In genomic region chr2:85974395-85974794, GRCh38 we compare ENCODE assay signal across 23 cellular contexts.
DNase-seq lines count a peak whose midpoint lies in the region; ATAC-seq, FAIRE-seq and TF ChIP-seq lines count a peak whose summit lies in the region.
"Had no signal": no experiment of that assay in that cellular context is flagged by ENCODE, and none has a peak within 500 bp of the region (broad histone marks: within the 10 kb centered on the region; RNA-seq: fewer than 3 reads in every experiment).

No MANE protein-coding gene starts in this region.

- H3K4me1 Mint-ChIP-seq in osteocyte (ENCODE audit: unreplicated experiment): peaks cover 13% of the 10 kb centered on the region

- FAIRE-seq in bronchial epithelial cell (lab: Jason Lieb, UNC): no peak
- FAIRE-seq: A549, G401.6, H54 had no signal

- TF ChIP-seq CTCF in bronchial epithelial cell (IDR thresholded peaks at IDR 0.05; ENCODE audit: insufficient read depth, low read length, severe bottlenecking) (no peak), fibroblast of pulmonary artery (IDR thresholded peaks at IDR 0.05; ENCODE audit: low read length, missing control alignments) (no peak), osteocyte (IDR thresholded peaks at IDR 0.05) (no peak), upper lobe of right lung (IDR thresholded peaks at IDR 0.05) (no peak), osteoblast (IDR thresholded peaks at IDR 0.05; ENCODE audit: extremely low read depth, low read depth, low read length) (no peak)

- H3K4me1 ChIP-seq in upper lobe of right lung: peaks cover 3% of the 10 kb centered on the region
- no peaks in the 10 kb centered on the region for H3K4me1 ChIP-seq in osteoblast (ENCODE audit: insufficient read depth, low read length)
- H3K4me1 ChIP-seq: Caco-2 had no signal

- H3K9me3 Mint-ChIP-seq in osteocyte (ENCODE audit: unreplicated experiment): peaks cover 5% of the 10 kb centered on the region

- no peaks in the 10 kb centered on the region for H3K79me2 ChIP-seq in osteoblast (ENCODE audit: insufficient read depth, low read length)

- no peak overlapping the region for H3K27ac Mint-ChIP-seq in osteocyte (ENCODE audit: unreplicated experiment)
- H3K27ac Mint-ChIP-seq: CD4-positive, alpha-beta memory T cell had no signal

- H3K27ac ChIP-seq in upper lobe of right lung (no peak overlapping the region), osteoblast (ENCODE audit: low read depth, low read length) (no peak overlapping the region)
- H3K27ac ChIP-seq: A549; BLaER1 treated with 17β-estradiol and CSF1 and Interleukin-3, amounts not matched to agents 10 nM and 100 nM; RWPE1 had no signal

- H3K4me3 Mint-ChIP-seq in osteocyte (ENCODE audit: unreplicated experiment): no peak overlapping the region
- H3K4me3 Mint-ChIP-seq: CD4-positive, alpha-beta memory T cell had no signal

- no peaks in the 10 kb centered on the region for H3K36me3 Mint-ChIP-seq in osteocyte (ENCODE audit: unreplicated experiment)
- H3K36me3 Mint-ChIP-seq: CD4-positive, alpha-beta memory T cell had no signal

- H3K4me3 ChIP-seq in bronchial epithelial cell (ENCODE audit: low read depth, low read length) (no peak overlapping the region), fibroblast of pulmonary artery (replicated peaks; ENCODE audit: low read depth, low read length) (no peak overlapping the region), upper lobe of right lung (no peak overlapping the region), osteoblast (ENCODE audit: insufficient read depth, low read length) (no peak overlapping the region)
- H3K4me3 ChIP-seq: A549; BLaER1 treated with 17β-estradiol and CSF1 and Interleukin-3, amounts not matched to agents 10 nM and 100 nM had no signal

- H4K20me1 ChIP-seq in osteoblast (ENCODE audit: insufficient read depth, low read length): no peaks in the 10 kb centered on the region
- H4K20me1 ChIP-seq: BLaER1 treated with 17β-estradiol and CSF1 and Interleukin-3, amounts not matched to agents 10 nM and 100 nM had no signal

- intact Hi-C loops in upper lobe of right lung (cut with DNase I): no loop called here

- peaks cover 2% of the 10 kb centered on the region for H3K27me3 ChIP-seq in bronchial epithelial cell (ENCODE audit: control insufficient read depth, insufficient read depth, low read length)
- no peaks in the 10 kb centered on the region for H3K27me3 ChIP-seq in upper lobe of right lung
- peaks cover 16% of the 10 kb centered on the region for H3K27me3 ChIP-seq in osteoblast (ENCODE audit: insufficient read depth, low read length)
- H3K27me3 ChIP-seq: BLaER1 treated with 17β-estradiol and CSF1 and Interleukin-3, amounts not matched to agents 10 nM and 100 nM had no signal

- no peaks in the 10 kb centered on the region for H3K9me3 ChIP-seq in upper lobe of right lung
- no peaks in the 10 kb centered on the region for H3K9me3 ChIP-seq in osteoblast (ENCODE audit: low read depth, low read length)

- no peak overlapping the region for H2AFZ ChIP-seq in osteoblast (ENCODE audit: low read length)

- DNase-seq in bronchial epithelial cell (ENCODE audit: low read depth): peak; percentile 5
- DNase-seq in fibroblast of pulmonary artery (ENCODE audit: low read depth): peak; percentile 50
- peak; percentile 25 for DNase-seq in osteocyte (ENCODE audit: extremely low spot score, unreplicated experiment)
- DNase-seq in upper lobe of right lung: peak; percentile 16
- DNase-seq in COLO829 (ENCODE audit: low spot score): no peak
- DNase-seq in osteoblast (ENCODE audit: insufficient read length, low spot score, missing footprints): no peak
- DNase-seq: AML-193; Caco-2; CD4-positive, alpha-beta memory T cell; NCI-H1092 treated with DMSO at 0.1 percent for 48 hours; NCI-H1436; NCI-H187 treated with DMSO at 0.1 percent for 48 hours; NCI-H2171 treated with DMSO at 0.1 percent for 48 hours; NCI-H524; NCI-H774; NK-92 treated with Interleukin-12 subunit alpha and Interleukin-12 subunit beta, amount 100 ng/mL, for 24 hours; SHP77 treated with DMSO at 0.1 percent for 48 hours had no signal

- no peaks in the 10 kb centered on the region for H3K27me3 Mint-ChIP-seq in osteocyte (ENCODE audit: unreplicated experiment)

- no peak overlapping the region for H3K4me2 ChIP-seq in osteoblast (ENCODE audit: insufficient read depth, low read length)
- H3K4me2 ChIP-seq: A549 had no signal

- ATAC-seq in upper lobe of right lung (peak; percentile 33), HG03439 (IDR thresholded peaks at IDR 0.05; ENCODE audit: unreplicated experiment) (no peak)
- ATAC-seq: A549 had no signal

- H3K36me3 ChIP-seq in bronchial epithelial cell (ENCODE audit: control insufficient read depth, insufficient read depth, low read length): no peaks in the 10 kb centered on the region
- H3K36me3 ChIP-seq in upper lobe of right lung: no peaks in the 10 kb centered on the region
- H3K36me3 ChIP-seq in osteoblast (ENCODE audit: insufficient read depth, low read length): no peaks in the 10 kb centered on the region
- H3K36me3 ChIP-seq: BLaER1 treated with 17β-estradiol and CSF1 and Interleukin-3, amounts not matched to agents 10 nM and 100 nM had no signal

Comparison
In these comparisons a context has a peak if more than half of its experiments do, and no peak if none do; other contexts are left out.
1. DNase-seq: peak in bronchial epithelial cell (single experiment), fibroblast of pulmonary artery (single experiment), osteocyte (single experiment) and upper lobe of right lung (single experiment); none in COLO829 (single experiment) and osteoblast (single experiment).